ENCODE assay signal across 24 cellular contexts in the genomic region with DNA sequence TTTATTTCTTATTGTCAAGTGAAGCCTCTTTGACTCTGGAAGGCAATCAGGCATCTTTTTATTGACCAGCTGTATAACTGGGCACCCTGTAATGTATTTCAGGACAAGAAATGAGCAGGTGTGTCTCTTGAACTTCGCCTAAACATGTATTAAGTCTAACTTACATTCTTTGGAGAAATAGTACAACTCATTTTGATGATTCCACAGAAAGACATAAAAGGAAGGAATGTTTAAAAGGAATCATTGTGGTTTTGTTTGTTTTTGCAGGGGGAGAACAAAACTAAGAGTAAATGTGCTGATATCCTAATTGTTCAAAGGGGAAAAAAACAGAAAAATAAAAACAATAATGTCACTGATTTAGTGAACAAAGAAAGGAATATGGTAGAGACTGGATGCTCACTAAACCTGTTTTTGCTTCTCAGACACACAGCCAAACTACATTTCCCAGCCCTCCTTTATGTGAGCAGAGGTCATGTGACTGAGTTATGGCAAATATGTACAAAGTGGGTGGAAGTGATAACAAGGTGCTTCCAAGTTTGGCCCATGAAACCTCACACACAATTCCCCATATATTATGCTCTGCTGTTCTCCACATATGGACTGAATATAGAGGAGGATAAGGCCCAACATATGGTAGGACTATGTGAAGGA.
DNase-seq lines count a peak whose midpoint lies in the region; ATAC-seq, FAIRE-seq and TF ChIP-seq lines count a peak whose summit lies in the region.
"Had no signal": no experiment of that assay in that cellular context is flagged by ENCODE, and none has a peak within 500 bp of the region (broad histone marks: within the 10 kb centered on the region; RNA-seq: fewer than 3 reads in every experiment).

No MANE protein-coding gene starts in this region.

- DNase-seq in A549 (ENCODE audit: low read depth in 1 of 2, low spot score in 1 of 2) (peak in 1 of 2 experiments; percentile 6), GM12892 (ENCODE audit: insufficient read length) (no peak), astrocyte (ENCODE audit: low read depth) (peak; percentile 29), hepatocyte (ENCODE audit: low spot score) (peak; percentile 47), CD14-positive monocyte (ENCODE audit: low spot score) (no peak), ovary (no peak), ACHN (no peak), NCI-H2196 treated with DMSO at 0.1 percent for 48 hours (lab: John Stamatoyannopoulos, UW; ENCODE audit: unreplicated experiment) (no peak)
- DNase-seq: activated CD4-positive, alpha-beta T cell treated with anti-CD3 and anti-CD28 coated beads, Interleukin-2, amount 50 U/mL, for 48 hours; activated naive CD8-positive, alpha-beta T cell treated with anti-CD3 and anti-CD28 coated beads, Interleukin-2, amount 10 ng/mL, durations not matched to agents 7 days and 5 days; C1 segment of cervical spinal cord; endodermal cell; H7; left lung; naive thymus-derived CD8-positive, alpha-beta T cell; NCI-H1092; NCI-H2081; right lobe of liver; T-helper 17 cell had no signal

- H3K9me3 ChIP-seq in A549 (no peaks in the 10 kb centered on the region), astrocyte (ENCODE audit: insufficient read depth, low read depth, low read length) (no peaks in the 10 kb centered on the region), hepatocyte (ENCODE audit: low read depth) (no peaks in the 10 kb centered on the region), ovary (no peaks in the 10 kb centered on the region)
- H3K9me3 ChIP-seq: body of pancreas, right lobe of liver had no signal

- H3K4me2 ChIP-seq in A549 (no peak overlapping the region), astrocyte (ENCODE audit: low read length) (no peak overlapping the region), hepatocyte (no peak overlapping the region)

- TF ChIP-seq EP300 in A549 (IDR thresholded peaks at IDR 0.05) (no peak), ovary (IDR thresholded peaks at IDR 0.05) (no peak)

- no peaks in the 10 kb centered on the region for H3K36me3 ChIP-seq in astrocyte (ENCODE audit: insufficient read depth, low read length)
- H3K36me3 ChIP-seq in hepatocyte (replicated peaks; ENCODE audit: insufficient read depth, low read depth): no peaks in the 10 kb centered on the region
- no peaks in the 10 kb centered on the region for H3K36me3 ChIP-seq in ovary
- H3K36me3 ChIP-seq: left lung, right lobe of liver had no signal

- no peaks in the 10 kb centered on the region for H4K20me1 ChIP-seq in astrocyte (ENCODE audit: insufficient read depth, low read length)
- H4K20me1 ChIP-seq in hepatocyte (ENCODE audit: insufficient read depth, poor library complexity, severe bottlenecking): no peaks in the 10 kb centered on the region

- in situ Hi-C loops in ACHN (cut with HindIII; ENCODE audit: low pct_ligation_motif_present, low pct_unique_long_range_greater_than_20kb, low sequenced_read_pairs): no loop called here

- TF ChIP-seq POLR2A in A549 (IDR thresholded peaks at IDR 0.05; ENCODE audit: low read length) (no peak), GM12892 (IDR thresholded peaks at IDR 0.05; ENCODE audit: low read depth, low read length) (no peak), ovary (IDR thresholded peaks at IDR 0.05) (no peak)

- FAIRE-seq in A549 (lab: Jason Lieb, UNC) (peak; percentile 39), GM12892 (lab: Jason Lieb, UNC) (peak; percentile 68), astrocyte (lab: Jason Lieb, UNC) (no peak)

- no peak overlapping the region for H3K27ac Mint-ChIP-seq in astrocyte (ENCODE audit: unreplicated experiment)
- H3K27ac Mint-ChIP-seq in CD14-positive monocyte: peak overlapping the region in 2 of 7 donors; percentile 1 to 33
- H3K27ac Mint-ChIP-seq: activated naive CD8-positive, alpha-beta T cell treated with anti-CD3 and anti-CD28 coated beads, Interleukin-2, amount 10 ng/mL, durations not matched to agents 7 days and 5 days; endodermal cell; T-helper 17 cell had no signal

- H3K4me1 ChIP-seq in A549 (no peaks in the 10 kb centered on the region), astrocyte (ENCODE audit: insufficient read depth, low read length) (no peaks in the 10 kb centered on the region), hepatocyte (ENCODE audit: insufficient read depth) (no peaks in the 10 kb centered on the region), ovary (ENCODE audit: insufficient read depth) (no peaks in the 10 kb centered on the region)
- H3K4me1 ChIP-seq: left lung, parathyroid adenoma, right lobe of liver had no signal

- no peaks in the 10 kb centered on the region for H3K27me3 ChIP-seq in astrocyte (ENCODE audit: insufficient read depth, low read length)
- H3K27me3 ChIP-seq in hepatocyte: no peaks in the 10 kb centered on the region
- H3K27me3 ChIP-seq in ovary: no peaks in the 10 kb centered on the region
- H3K27me3 ChIP-seq: body of pancreas, left lung, right lobe of liver had no signal

- H3K27ac ChIP-seq in A549: no peak overlapping the region
- H3K27ac ChIP-seq in astrocyte (ENCODE audit: low read depth, low read length): no peak overlapping the region
- H3K27ac ChIP-seq in hepatocyte: no peak overlapping the region
- H3K27ac ChIP-seq in ovary: no peak overlapping the region
- H3K27ac ChIP-seq: body of pancreas, coronary artery, left lung, parathyroid adenoma, right lobe of liver, VCaP had no signal

- no peak overlapping the region for H3K4me3 ChIP-seq in A549
- H3K4me3 ChIP-seq in astrocyte (ENCODE audit: insufficient read depth, low read depth, low read length): no peak overlapping the region
- no peak overlapping the region for H3K4me3 ChIP-seq in hepatocyte
- no peak overlapping the region for H3K4me3 ChIP-seq in ovary
- H3K4me3 ChIP-seq: body of pancreas, coronary artery, left lung, right lobe of liver had no signal

- CTCF ChIA-PET in A549 (lab: Yijun Ruan, JAX): no interaction called here

- peaks cover 1% of the 10 kb centered on the region for H3K4me1 Mint-ChIP-seq in astrocyte (ENCODE audit: low read depth, unreplicated experiment)
- peaks cover 2% of the 10 kb centered on the region for H3K4me1 Mint-ChIP-seq in CD14-positive monocyte

- H2AFZ ChIP-seq in astrocyte (ENCODE audit: low read depth, low read length) (no peak overlapping the region), hepatocyte (no peak overlapping the region)
- H2AFZ ChIP-seq: parathyroid adenoma had no signal

- H3K9me2 ChIP-seq in hepatocyte (replicated peaks; ENCODE audit: insufficient read depth): no peaks in the 10 kb centered on the region

- 86% methylated on average over 1 of the region's 1 CpG for WGBS in A549 (ENCODE audit: missing lambda C conversion rate)
- 96% methylated on average over 1 of the region's 1 CpG for WGBS in hepatocyte (ENCODE audit: low lambda C conversion rate, missing lambda C conversion rate)
- 96 to 98% (median 97%) methylated on average over 1 of the region's 1 CpG for WGBS in ovary, 3 donors

- no peak for ATAC-seq in A549
- ATAC-seq: body of pancreas; left lung; naive thymus-derived CD8-positive, alpha-beta T cell; Panc1; T-helper 17 cell had no signal

- H3K27me3 Mint-ChIP-seq in astrocyte (ENCODE audit: low read depth, unreplicated experiment) (no peaks in the 10 kb centered on the region), CD14-positive monocyte (ENCODE audit: low read depth in 3 of 3) (peaks cover 0 to 2% (median 0%) of the 10 kb centered on the region in 3 donors)
- H3K27me3 Mint-ChIP-seq: activated naive CD8-positive, alpha-beta T cell treated with anti-CD3 and anti-CD28 coated beads, Interleukin-2, amount 10 ng/mL, durations not matched to agents 7 days and 5 days; naive thymus-derived CD8-positive, alpha-beta T cell; T-helper 17 cell had no signal

- H3K4me3 Mint-ChIP-seq in astrocyte (ENCODE audit: unreplicated experiment): no peak overlapping the region
- H3K4me3 Mint-ChIP-seq in CD14-positive monocyte: no peak overlapping the region
- H3K4me3 Mint-ChIP-seq: activated naive CD8-positive, alpha-beta T cell treated with anti-CD3 and anti-CD28 coated beads, Interleukin-2, amount 10 ng/mL, durations not matched to agents 7 days and 5 days; endodermal cell; naive thymus-derived CD8-positive, alpha-beta T cell; T-helper 17 cell had no signal

- POLR2A ChIA-PET in A549 (lab: Yijun Ruan, JAX): no interaction called here

- H3K36me3 Mint-ChIP-seq in astrocyte (ENCODE audit: low read depth, unreplicated experiment) (peaks cover 7% of the 10 kb centered on the region), CD14-positive monocyte (peaks cover 3 to 19% of the 10 kb centered on the region in 2 donors)

- intact Hi-C loops in CD14-positive monocyte (cut with micrococcal nuclease) (no loop called here), ovary (cut with DNase I) (no loop called here)

- H3K79me2 ChIP-seq in astrocyte (ENCODE audit: insufficient read depth, low read length) (no peaks in the 10 kb centered on the region), hepatocyte (no peaks in the 10 kb centered on the region)

- H3K9me3 Mint-ChIP-seq in astrocyte (ENCODE audit: unreplicated experiment) (peaks cover 2% of the 10 kb centered on the region), CD14-positive monocyte (peaks cover 6 to 17% (median 10%) of the 10 kb centered on the region in 7 donors)

- no peak for TF ChIP-seq RAD21 in A549 (conservative IDR thresholded peaks at IDR 0.05 in 1 of 2, IDR thresholded peaks at IDR 0.05 in 1 of 2)

- TF ChIP-seq CTCF in A549 (IDR thresholded peaks at IDR 0.05): no peak
- no peak for TF ChIP-seq CTCF in astrocyte (IDR thresholded peaks at IDR 0.05; ENCODE audit: insufficient read depth, low read depth, low read length)
- TF ChIP-seq CTCF in hepatocyte (IDR thresholded peaks at IDR 0.05; ENCODE audit: poor library complexity): no peak
- no peak for TF ChIP-seq CTCF in CD14-positive monocyte (IDR thresholded peaks at IDR 0.05)
- TF ChIP-seq CTCF in ovary (IDR thresholded peaks at IDR 0.05): no peak

- H3K9ac ChIP-seq in astrocyte (ENCODE audit: low read length): no peak overlapping the region
- H3K9ac ChIP-seq: parathyroid adenoma had no signal

TF ChIP-seq in A549, 52 proteins besides CTCF, POLR2A, EP300 and RAD21:
- no peak for TF ChIP-seq EHF (CRISPR knock-in tag; IDR thresholded peaks at IDR 0.05)
- TF ChIP-seq, protein P1, sequence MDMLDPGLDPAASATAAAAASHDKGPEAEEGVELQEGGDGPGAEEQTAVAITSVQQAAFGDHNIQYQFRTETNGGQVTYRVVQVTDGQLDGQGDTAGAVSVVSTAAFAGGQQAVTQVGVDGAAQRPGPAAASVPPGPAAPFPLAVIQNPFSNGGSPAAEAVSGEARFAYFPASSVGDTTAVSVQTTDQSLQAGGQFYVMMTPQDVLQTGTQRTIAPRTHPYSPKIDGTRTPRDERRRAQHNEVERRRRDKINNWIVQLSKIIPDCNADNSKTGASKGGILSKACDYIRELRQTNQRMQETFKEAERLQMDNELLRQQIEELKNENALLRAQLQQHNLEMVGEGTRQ (IDR thresholded peaks at IDR 0.05): 0 out of 2 replicates have a peak, but pooled peaks have one; percentile 15
TF ChIP-seq in A549: peak in this region for 1.

Comparison
In these comparisons a context has a peak if more than half of its experiments do, and no peak if none do; other contexts are left out.
1. DNase-seq: peak in astrocyte (single experiment) and hepatocyte (single experiment); none in GM12892 (single experiment), CD14-positive monocyte (single experiment), ovary (0 of 5), ACHN (single experiment) and NCI-H2196 treated with DMSO at 0.1 percent for 48 hours (single experiment).